ENCODE assay signal across 23 cellular contexts in genomic region chr13:23681253-23681652, GRCh38.
A peak's percentile ranks its signal among the peaks of the same experiment; 100 is the strongest.
DNase-seq lines count a peak whose midpoint lies in the region; ATAC-seq and TF ChIP-seq lines count a peak whose summit lies in the region.
"Had no signal": no experiment of that assay in that cellular context is flagged by ENCODE, and none has a peak within 500 bp of the region (broad histone marks: within the 10 kb centered on the region; RNA-seq: fewer than 3 reads in every experiment).

No MANE protein-coding gene starts in this region.

- H3K36me3 ChIP-seq in fibroblast of lung (ENCODE audit: control insufficient read depth, insufficient read depth, low read length) (peaks cover 2% of the 10 kb centered on the region), mesenchymal stem cell (ENCODE audit: control insufficient read depth in 1 of 2, insufficient read depth in 2 of 2, low read depth in 1 of 2, low read length in 2 of 2) (no peaks in the 10 kb centered on the region)
- H3K36me3 ChIP-seq: ascending aorta, MG63, vagina had no signal

- no peak for TF ChIP-seq CTCF in AG04450 (IDR thresholded peaks at IDR 0.05; ENCODE audit: low read depth, low read length)
- no peak for TF ChIP-seq CTCF in fibroblast of lung (conservative IDR thresholded peaks at IDR 0.05 in 1 of 2, IDR thresholded peaks at IDR 0.05 in 1 of 2; ENCODE audit: low read depth in 1 of 2, low read length in 2 of 2)
- no peak for TF ChIP-seq CTCF in natural killer cell (IDR thresholded peaks at IDR 0.05)

- H3K27ac Mint-ChIP-seq in activated naive CD4-positive, alpha-beta T cell treated with anti-CD3 and anti-CD28 coated beads for 36 hours = no peak overlapping the region
- no peak overlapping the region for H3K27ac Mint-ChIP-seq in natural killer cell
- H3K27ac Mint-ChIP-seq: activated naive CD4-positive, alpha-beta T cell treated with anti-CD3 and anti-CD28 coated beads, Interleukin-2, amount 10 ng/mL, durations not matched to agents 7 days and 5 days; endodermal cell had no signal

- H4K8ac ChIP-seq in mesenchymal stem cell (ENCODE audit: low read length) = no peak overlapping the region

- H3K4me3 ChIP-seq in AG04450 (ENCODE audit: low read depth, low read length) = no peak overlapping the region
- H3K4me3 ChIP-seq in fibroblast of lung (replicated peaks in 1 of 4; ENCODE audit: control extremely low read depth in 1 of 4, insufficient read depth in 1 of 4, low read depth in 3 of 4, low read length in 4 of 4) = no peak overlapping the region
- H3K4me3 ChIP-seq in mesenchymal stem cell (ENCODE audit: insufficient read depth in 1 of 2, low read depth in 1 of 2, low read length in 2 of 2) = no peak overlapping the region
- H3K4me3 ChIP-seq: ascending aorta, MG63, vagina had no signal

- H3K27me3 ChIP-seq in AG04450 (ENCODE audit: control insufficient read depth, insufficient read depth, low read length) = no peaks in the 10 kb centered on the region
- no peaks in the 10 kb centered on the region for H3K27me3 ChIP-seq in fibroblast of lung (ENCODE audit: control insufficient read depth, insufficient read depth, low read length)
- H3K27me3 ChIP-seq in mesenchymal stem cell (ENCODE audit: control insufficient read depth in 1 of 2, insufficient read depth in 1 of 2, low read length in 2 of 2) = peaks cover 0 to 4% of the 10 kb centered on the region in 2 experiments
- H3K27me3 ChIP-seq: ascending aorta, MG63, vagina had no signal

- no peak overlapping the region for H3K23ac ChIP-seq in mesenchymal stem cell (ENCODE audit: low read length in 2 of 2)

- ATAC-seq in natural killer cell = no peak
- no peak for ATAC-seq in HG02938 (IDR thresholded peaks at IDR 0.05; ENCODE audit: unreplicated experiment)
- ATAC-seq: activated T-cell treated with anti-CD3 and anti-CD28 coated beads, Interleukin-2, amount 50 U/mL, for 4 hours had no signal

- no peaks in the 10 kb centered on the region for H4K20me1 ChIP-seq in fibroblast of lung (ENCODE audit: control insufficient read depth, extremely low read depth, insufficient read depth, low read length)

- H2BK5ac ChIP-seq in mesenchymal stem cell (ENCODE audit: low read depth, low read length, poor library complexity, severe bottlenecking) = peak overlapping the region; percentile 74

- H3K14ac ChIP-seq in mesenchymal stem cell (ENCODE audit: low read length in 2 of 2) = no peak overlapping the region

- CTCF ChIA-PET in AG04450 (lab: Charles Lee) = no interaction called here
- CTCF ChIA-PET in activated naive CD4-positive, alpha-beta T cell treated with anti-CD3 and anti-CD28 coated beads for 36 hours (lab: Charles Lee) = no interaction called here

- H3K4me2 ChIP-seq in fibroblast of lung (ENCODE audit: extremely low read depth, insufficient read depth, low read length) (no peak overlapping the region), mesenchymal stem cell (ENCODE audit: low read length, poor library complexity, severe bottlenecking) (no peak overlapping the region)

- H2BK12ac ChIP-seq in mesenchymal stem cell (ENCODE audit: low read length in 2 of 2) = no peak overlapping the region

- H2AK5ac ChIP-seq in mesenchymal stem cell (ENCODE audit: low read length, severe bottlenecking) = no peak overlapping the region

- no peaks in the 10 kb centered on the region for H3K79me1 ChIP-seq in mesenchymal stem cell (replicated peaks; ENCODE audit: low read length, poor library complexity, severe bottlenecking)

- peaks cover 7% of the 10 kb centered on the region for H3K27me3 Mint-ChIP-seq in activated naive CD4-positive, alpha-beta T cell treated with anti-CD3 and anti-CD28 coated beads for 36 hours (ENCODE audit: low read depth)
- H3K27me3 Mint-ChIP-seq in natural killer cell (ENCODE audit: low read depth in 2 of 2) = peaks cover 12 to 14% of the 10 kb centered on the region in 2 donors

- H2AFZ ChIP-seq in fibroblast of lung (ENCODE audit: low read length) (no peak overlapping the region), mesenchymal stem cell (ENCODE audit: low read depth, low read length) (no peak overlapping the region)

- H3K27ac ChIP-seq in AG04450 (ENCODE audit: low read depth, low read length) (peak overlapping the region; percentile 89), fibroblast of lung (ENCODE audit: insufficient read depth, low read length) (no peak overlapping the region), mesenchymal stem cell (ENCODE audit: low read length, poor library complexity, severe bottlenecking) (peak overlapping the region; percentile 80)
- H3K27ac ChIP-seq: ascending aorta, vagina had no signal

- H3K9ac ChIP-seq in fibroblast of lung (ENCODE audit: insufficient read depth, low read length) (no peak overlapping the region), mesenchymal stem cell (ENCODE audit: low read length) (peak overlapping the region; percentile 7)

- intact Hi-C loops in activated naive CD4-positive, alpha-beta T cell treated with anti-CD3 and anti-CD28 coated beads for 36 hours (cut with micrococcal nuclease) = no loop called here
- intact Hi-C loops in natural killer cell (cut with micrococcal nuclease) = no loop called here

- no peaks in the 10 kb centered on the region for H3K79me2 ChIP-seq in fibroblast of lung (ENCODE audit: control insufficient read depth, insufficient read depth, low read length)

- no peak for DNase-seq in AG04450 (ENCODE audit: low read depth, low spot score)
- DNase-seq in NCI-H226 = peak; percentile 52
- peak; percentile 58 to 76 for DNase-seq in fibroblast of lung (ENCODE audit: low read depth in 2 of 2)
- peak; percentile 65 for DNase-seq in mesenchymal stem cell
- no peak for DNase-seq in activated naive CD4-positive, alpha-beta T cell treated with anti-CD3 and anti-CD28 coated beads for 36 hours
- no peak for DNase-seq in natural killer cell
- DNase-seq in NCI-H82 (lab: John Stamatoyannopoulos, UW) = no peak
- DNase-seq: activated CD4-positive, alpha-beta T cell treated with anti-CD3 and anti-CD28 coated beads for 1 hour; activated CD8-positive, alpha-beta memory T cell treated with anti-CD3 and anti-CD28 coated beads for 24 hours; activated naive CD4-positive, alpha-beta T cell treated with anti-CD3 and anti-CD28 coated beads, Interleukin-2, amount 10 ng/mL, durations not matched to agents 7 days and 5 days; activated T-cell treated with anti-CD3 and anti-CD28 coated beads, Interleukin-2, amount 50 U/mL, for 4 hours; C1 segment of cervical spinal cord; Calu3; EL; endodermal cell; MG63; NCI-H146; NCI-H2171 treated with DMSO at 0.1 percent for 48 hours; NCI-H69; stimulated activated CD8-positive, alpha-beta memory T cell treated with anti-CD3 and anti-CD28 coated beads, Interleukin-4, amount 100 ng/mL, for 48 hours had no signal

- H2BK15ac ChIP-seq in mesenchymal stem cell (ENCODE audit: low read depth, poor library complexity, severe bottlenecking) = no peak overlapping the region

- H3K9me3 Mint-ChIP-seq in activated naive CD4-positive, alpha-beta T cell treated with anti-CD3 and anti-CD28 coated beads for 36 hours = peaks cover 14% of the 10 kb centered on the region
- H3K9me3 Mint-ChIP-seq in natural killer cell = no peaks in the 10 kb centered on the region

- H3K18ac ChIP-seq in mesenchymal stem cell (ENCODE audit: low read depth in 1 of 2, low read length in 2 of 2) = no peak overlapping the region

- no peaks in the 10 kb centered on the region for H3K4me1 ChIP-seq in fibroblast of lung (ENCODE audit: control insufficient read depth, extremely low read depth, insufficient read depth, low read length)
- H3K4me1 ChIP-seq in mesenchymal stem cell (ENCODE audit: control insufficient read depth, insufficient read depth, low read depth, low read length) = peaks cover 18% of the 10 kb centered on the region
- H3K4me1 ChIP-seq: ascending aorta, vagina had no signal

- H2BK120ac ChIP-seq in mesenchymal stem cell (ENCODE audit: low read depth, low read length) = no peak overlapping the region

- no peak overlapping the region for H3K4me3 Mint-ChIP-seq in activated naive CD4-positive, alpha-beta T cell treated with anti-CD3 and anti-CD28 coated beads for 36 hours
- no peak overlapping the region for H3K4me3 Mint-ChIP-seq in natural killer cell
- H3K4me3 Mint-ChIP-seq: activated naive CD4-positive, alpha-beta T cell treated with anti-CD3 and anti-CD28 coated beads, Interleukin-2, amount 10 ng/mL, durations not matched to agents 7 days and 5 days; activated T-cell treated with anti-CD3 and anti-CD28 coated beads, Interleukin-2, amount 50 U/mL, for 4 hours; endodermal cell had no signal

- WGBS in mesenchymal stem cell = 71% methylated on average over 5 of the region's 5 CpGs

- peaks cover 9% of the 10 kb centered on the region for H3K4me1 Mint-ChIP-seq in activated naive CD4-positive, alpha-beta T cell treated with anti-CD3 and anti-CD28 coated beads for 36 hours (ENCODE audit: low read depth)
- H3K4me1 Mint-ChIP-seq in natural killer cell = peaks cover 0 to 6% of the 10 kb centered on the region in 2 donors
- H3K4me1 Mint-ChIP-seq: endodermal cell had no signal

- H3K9me3 ChIP-seq in AG04450 (ENCODE audit: control insufficient read depth, insufficient read depth, low read length) (peaks cover 10% of the 10 kb centered on the region), fibroblast of lung (ENCODE audit: control insufficient read depth, insufficient read depth, low read depth, low read length) (no peaks in the 10 kb centered on the region), mesenchymal stem cell (ENCODE audit: control insufficient read depth, low read length) (peaks cover 14% of the 10 kb centered on the region)
- H3K9me3 ChIP-seq: ascending aorta, MG63 had no signal

- no peaks in the 10 kb centered on the region for H3K36me3 Mint-ChIP-seq in activated naive CD4-positive, alpha-beta T cell treated with anti-CD3 and anti-CD28 coated beads for 36 hours (ENCODE audit: low read depth)
- H3K36me3 Mint-ChIP-seq in natural killer cell = peaks cover 6% of the 10 kb centered on the region
- H3K36me3 Mint-ChIP-seq: activated naive CD4-positive, alpha-beta T cell treated with anti-CD3 and anti-CD28 coated beads, Interleukin-2, amount 10 ng/mL, durations not matched to agents 7 days and 5 days had no signal

- H3K4ac ChIP-seq in mesenchymal stem cell (ENCODE audit: low read depth in 1 of 2, low read length in 2 of 2) = no peak overlapping the region

- POLR2A ChIA-PET in AG04450 (lab: Yijun Ruan, JAX) = interaction anchor here (0.7 to 2.3 kb wide), 11 partner anchors 8 to 119 kb away, joined by 3 to 9 read pairs (median 3); no protein-coding TSS in a partner anchor

- H4K91ac ChIP-seq in mesenchymal stem cell (ENCODE audit: low read length) = no peak overlapping the region

Comparison
In these comparisons a context has a peak if more than half of its experiments do, and no peak if none do; other contexts are left out.
1. DNase-seq: peak in NCI-H226 (single experiment), fibroblast of lung (2 of 2) and mesenchymal stem cell (single experiment); none in AG04450 (single experiment), activated naive CD4-positive, alpha-beta T cell treated with anti-CD3 and anti-CD28 coated beads for 36 hours (single experiment), natural killer cell (single experiment) and NCI-H82 (single experiment).